8 cellular contexts compared by ENCODE assay signal in the genomic region with DNA sequence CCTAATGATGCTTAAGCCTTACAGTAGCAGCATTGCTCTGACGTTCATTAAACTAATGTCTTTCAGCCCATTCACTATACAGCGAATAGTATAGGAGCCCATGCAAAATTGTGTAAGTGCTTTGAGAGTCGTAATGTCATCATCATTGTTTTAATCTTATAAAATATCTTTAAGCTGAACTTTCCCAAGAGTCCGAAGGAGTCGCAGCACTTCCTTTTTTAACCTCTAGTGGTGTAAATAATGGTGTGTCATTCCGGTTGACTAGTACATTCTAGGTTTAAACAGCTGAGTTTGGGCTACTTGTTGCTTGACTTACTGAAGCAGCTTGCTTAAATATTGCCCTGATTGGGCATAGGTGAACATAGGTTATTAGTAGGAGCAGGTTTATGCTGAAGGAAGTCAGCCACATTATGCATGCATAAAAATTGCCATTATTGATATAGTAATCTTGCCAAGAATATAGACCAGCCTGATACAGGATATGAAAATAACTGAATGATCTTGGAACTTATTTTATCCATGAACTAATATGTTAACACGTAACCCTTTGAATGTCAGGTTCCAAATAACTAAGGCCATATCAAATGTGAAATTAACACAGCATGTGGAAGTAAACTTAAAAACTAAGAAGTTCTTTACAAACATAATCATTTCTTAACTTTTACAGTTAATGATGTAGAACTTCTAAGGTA. TPM values are rescaled to one million over a fixed set of nuclear protein-coding genes. Genes with fewer than 3 reads are reported as not detected.
A peak's percentile ranks its signal among the peaks of the same experiment; 100 is the strongest.
DNase-seq lines count a peak whose midpoint lies in the region; ATAC-seq and TF ChIP-seq lines count a peak whose summit lies in the region.

No MANE protein-coding gene starts in this region.

- H3K9me3 Mint-ChIP-seq in IgD-negative memory B cell: no peaks in the 10 kb centered on the region
- H3K9me3 Mint-ChIP-seq in T-helper 1 cell treated with Interleukin-12 subunit alpha and Interleukin-12 subunit beta and Interleukin-4 antibody, amounts not matched to agents 30 μg/mL and 1 μg/mL, for 36 hours: no peaks in the 10 kb centered on the region
- H3K9me3 Mint-ChIP-seq in endothelial cell (ENCODE audit: unreplicated experiment): no peaks in the 10 kb centered on the region
- H3K9me3 Mint-ChIP-seq in nephron progenitor cell: peaks cover 5% of the 10 kb centered on the region

- TF ChIP-seq CTCF in endothelial cell (IDR thresholded peaks at IDR 0.05; ENCODE audit: unreplicated experiment) (peak; percentile 46), nephron progenitor cell (IDR thresholded peaks at IDR 0.05) (peak; percentile 36)

- no peaks in the 10 kb centered on the region for H3K27me3 Mint-ChIP-seq in IgD-negative memory B cell
- no peaks in the 10 kb centered on the region for H3K27me3 Mint-ChIP-seq in T-helper 1 cell treated with Interleukin-12 subunit alpha and Interleukin-12 subunit beta and Interleukin-4 antibody, amounts not matched to agents 30 μg/mL and 1 μg/mL, for 36 hours (ENCODE audit: low read depth)
- H3K27me3 Mint-ChIP-seq in endothelial cell (ENCODE audit: unreplicated experiment): peaks cover 6% of the 10 kb centered on the region
- no peaks in the 10 kb centered on the region for H3K27me3 Mint-ChIP-seq in nephron progenitor cell (ENCODE audit: low read depth, poor library complexity)

- peak; percentile 46 for DNase-seq in NCI-H510A treated with DMSO at 0.1 percent for 48 hours (lab: John Stamatoyannopoulos, UW)
- DNase-seq in NCI-H510A (lab: John Stamatoyannopoulos, UW): no peak
- no peak for DNase-seq in endothelial cell (ENCODE audit: low spot score)
- DNase-seq in nephron progenitor cell: no peak
- no peak for DNase-seq in middle frontal gyrus (ENCODE audit: extremely low spot score, low spot score)

- H3K4me1 Mint-ChIP-seq in IgD-negative memory B cell: peaks cover 15 to 38% (median 17%) of the 10 kb centered on the region in 3 donors
- H3K4me1 Mint-ChIP-seq in T-helper 1 cell treated with Interleukin-12 subunit alpha and Interleukin-12 subunit beta and Interleukin-4 antibody, amounts not matched to agents 30 μg/mL and 1 μg/mL, for 36 hours (ENCODE audit: low read depth): peaks cover 29% of the 10 kb centered on the region
- H3K4me1 Mint-ChIP-seq in endothelial cell (ENCODE audit: unreplicated experiment): peaks cover 26% of the 10 kb centered on the region
- H3K4me1 Mint-ChIP-seq in nephron progenitor cell: peaks cover 34% of the 10 kb centered on the region

- H3K36me3 Mint-ChIP-seq in IgD-negative memory B cell (no peaks in the 10 kb centered on the region), endothelial cell (ENCODE audit: low read depth, unreplicated experiment) (peaks cover 9% of the 10 kb centered on the region), nephron progenitor cell (ENCODE audit: low read depth) (peaks cover 31% of the 10 kb centered on the region)
- peaks cover 15% of the 10 kb centered on the region for H3K36me3 Mint-ChIP-seq in T-helper 1 cell treated with Interleukin-12 subunit alpha and Interleukin-12 subunit beta and Interleukin-4 antibody, amounts not matched to agents 30 μg/mL and 1 μg/mL, for 36 hours (ENCODE audit: low read depth)

- H3K4me3 Mint-ChIP-seq in IgD-negative memory B cell: peak overlapping the region; percentile 90 to 99 (median 96)
- H3K4me3 Mint-ChIP-seq in T-helper 1 cell treated with Interleukin-12 subunit alpha and Interleukin-12 subunit beta and Interleukin-4 antibody, amounts not matched to agents 30 μg/mL and 1 μg/mL, for 36 hours: peak overlapping the region; percentile 94
- peak overlapping the region; percentile 97 for H3K4me3 Mint-ChIP-seq in endothelial cell (ENCODE audit: unreplicated experiment)
- peak overlapping the region; percentile 97 for H3K4me3 Mint-ChIP-seq in nephron progenitor cell

- peak overlapping the region; percentile 84 to 91 (median 85) for H3K27ac Mint-ChIP-seq in IgD-negative memory B cell
- H3K27ac Mint-ChIP-seq in T-helper 1 cell treated with Interleukin-12 subunit alpha and Interleukin-12 subunit beta and Interleukin-4 antibody, amounts not matched to agents 30 μg/mL and 1 μg/mL, for 36 hours: peak overlapping the region; percentile 91
- H3K27ac Mint-ChIP-seq in endothelial cell (ENCODE audit: unreplicated experiment): no peak overlapping the region
- H3K27ac Mint-ChIP-seq in nephron progenitor cell: no peak overlapping the region

- ATAC-seq in GM19455 (IDR thresholded peaks at IDR 0.05; ENCODE audit: unreplicated experiment): no peak

RNA-seq across cellular contexts. Expression of gene WNK1, which starts 2.6 kb away (rescaled TPM):
- 47.0 TPM for polyA plus RNA-seq in IgD-negative memory B cell
- 160 TPM for total RNA-seq in endothelial cell (ENCODE audit: unreplicated experiment)

Comparison
In these comparisons a context has a peak if more than half of its experiments do, and no peak if none do; other contexts are left out.
1. H3K27ac Mint-ChIP-seq: peak in IgD-negative memory B cell (3 of 3) and T-helper 1 cell treated with Interleukin-12 subunit alpha and Interleukin-12 subunit beta and Interleukin-4 antibody, amounts not matched to agents 30 μg/mL and 1 μg/mL, for 36 hours (single experiment); none in endothelial cell (single experiment) and nephron progenitor cell (single experiment).
2. Peak in every context shown above with its lines, with median percentiles within 50 percentile points of each other: H3K4me3 Mint-ChIP-seq.